ENCODE assay signal across 14 cellular contexts in the genomic region with DNA sequence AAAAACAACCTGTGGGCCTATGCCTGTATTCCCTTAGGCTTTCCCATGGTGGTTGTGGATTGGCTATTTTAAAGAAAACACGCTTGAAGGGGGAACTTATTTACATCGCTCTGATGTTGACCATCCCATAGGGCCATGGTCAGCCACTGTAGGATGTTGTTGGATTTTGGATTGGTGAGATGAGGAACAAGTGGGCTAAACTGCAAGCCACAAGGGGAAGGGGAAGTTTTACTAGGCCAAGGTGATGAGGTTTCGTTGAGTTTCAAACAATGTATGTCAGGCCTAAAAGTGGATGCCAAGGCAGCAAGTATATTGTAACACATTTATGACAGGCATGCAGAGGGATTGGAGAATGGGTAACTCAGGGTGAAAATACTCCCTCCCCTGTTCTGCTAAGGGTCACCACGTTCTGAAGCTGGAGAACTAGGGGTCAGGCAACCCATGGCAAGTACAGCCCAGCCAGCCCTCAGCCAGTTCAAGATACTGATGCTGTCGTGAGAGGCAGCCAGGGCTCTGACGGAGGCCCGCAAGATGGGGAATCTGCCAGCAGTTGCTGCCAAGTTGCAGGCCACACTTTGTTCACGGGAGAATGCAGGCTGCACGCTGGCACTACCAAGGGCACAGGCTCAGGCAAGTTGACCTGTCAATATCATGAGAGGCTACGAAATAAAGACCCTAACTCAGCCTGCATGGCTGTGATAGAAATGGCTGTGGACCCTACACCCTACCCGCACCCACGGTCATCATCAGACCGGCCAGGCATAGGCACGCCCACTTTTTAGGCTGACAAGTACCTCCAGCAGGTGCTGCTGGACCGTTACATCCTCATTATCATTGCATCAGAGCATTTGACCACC. TPM values are rescaled to one million over a fixed set of nuclear protein-coding genes. Genes with fewer than 3 reads are reported as not detected.
DNase-seq lines count a peak whose midpoint lies in the region; ATAC-seq and TF ChIP-seq lines count a peak whose summit lies in the region.
"Had no signal": no experiment of that assay in that cellular context is flagged by ENCODE, and none has a peak within 500 bp of the region (broad histone marks: within the 10 kb centered on the region; RNA-seq: fewer than 3 reads in every experiment).

No MANE protein-coding gene starts in this region.

- peak; percentile 13 to 21 for ATAC-seq in naive B cell (ENCODE audit: low read depth in 2 of 2)
- no peak for ATAC-seq in HG03159 (IDR thresholded peaks at IDR 0.05; ENCODE audit: unreplicated experiment)
- no peak for ATAC-seq in GM18868 (IDR thresholded peaks at IDR 0.05; ENCODE audit: unreplicated experiment)
- ATAC-seq: natural killer cell treated with Interleukin-12 subunit alpha and Interleukin-12 subunit beta and Interleukin-15 and Interleukin-18, amount 100 ng/mL, for 72 hours had no signal

- H3K36me3 ChIP-seq in adrenal gland (replicated peaks in 1 of 2), result peaks cover 0 to 28% of the 10 kb centered on the region in 2 donors

- intact Hi-C loops in adrenal gland (cut with DNase I), result no loop called here

- peak overlapping the region in 3 of 6 donors; percentile 2 to 43 (median 21) for H3K27ac Mint-ChIP-seq in naive B cell
- H3K27ac Mint-ChIP-seq: activated T-helper 1 cell treated with anti-CD3 and anti-CD28 coated beads, Interleukin-12 subunit alpha, Interleukin-12 subunit beta, Interleukin-2, Interleukin-4 antibody, amounts not matched to agents 30 ng/mL and 10 ng/mL and 1 ng/mL, durations not matched to agents 14 hours and 24 hours and 36 hours; natural killer cell treated with Interleukin-12 subunit alpha and Interleukin-12 subunit beta and Interleukin-15 and Interleukin-18, amount 100 ng/mL, for 72 hours had no signal

- no peaks in the 10 kb centered on the region for H3K9me3 ChIP-seq in adrenal gland (replicated peaks in 1 of 3)
- H3K9me3 ChIP-seq: HAP-1, SJCRH30, spleen had no signal

- no peak for TF ChIP-seq POLR2A in adrenal gland (IDR thresholded peaks at IDR 0.05)

- H3K27me3 ChIP-seq in HL-60 (ENCODE audit: insufficient read depth, poor library complexity, severe bottlenecking), result no peaks in the 10 kb centered on the region
- no peaks in the 10 kb centered on the region for H3K27me3 ChIP-seq in adrenal gland
- H3K27me3 ChIP-seq: SJCRH30, spleen had no signal

- peaks cover 18 to 53% (median 29%) of the 10 kb centered on the region in 3 donors for H3K4me1 Mint-ChIP-seq in naive B cell

- H3K27ac ChIP-seq in HL-60 (replicated peaks) (peak overlapping the region; percentile 61), adrenal gland (peak overlapping the region in 2 of 5 donors; percentile 5 to 47)
- H3K27ac ChIP-seq: KMS-11, SJCRH30 had no signal

- peaks cover 0 to 13% of the 10 kb centered on the region in 2 donors for H3K4me1 ChIP-seq in adrenal gland (replicated peaks in 1 of 2)
- H3K4me1 ChIP-seq: HAP-1 had no signal

- peaks cover 12 to 27% of the 10 kb centered on the region in 2 donors for H3K36me3 Mint-ChIP-seq in naive B cell
- H3K36me3 Mint-ChIP-seq: natural killer cell treated with Interleukin-12 subunit alpha and Interleukin-12 subunit beta and Interleukin-15 and Interleukin-18, amount 100 ng/mL, for 72 hours had no signal

- 36 to 65% (median 57%) methylated on average over 7 to 15 of the region's 15 CpGs for WGBS in adrenal gland, 4 donors

- no peaks in the 10 kb centered on the region for H3K27me3 Mint-ChIP-seq in naive B cell
- H3K27me3 Mint-ChIP-seq: natural killer cell treated with Interleukin-12 subunit alpha and Interleukin-12 subunit beta and Interleukin-15 and Interleukin-18, amount 100 ng/mL, for 72 hours had no signal

- no peak for TF ChIP-seq CTCF in HL-60 (IDR thresholded peaks at IDR 0.05; ENCODE audit: insufficient read depth, low read length)
- no peak for TF ChIP-seq CTCF in adrenal gland (IDR thresholded peaks at IDR 0.05)

- peak overlapping the region in 5 of 8 donors; percentile 4 to 59 (median 22) for H3K4me3 Mint-ChIP-seq in naive B cell
- H3K4me3 Mint-ChIP-seq: activated T-helper 1 cell treated with anti-CD3 and anti-CD28 coated beads, Interleukin-12 subunit alpha, Interleukin-12 subunit beta, Interleukin-2, Interleukin-4 antibody, amounts not matched to agents 30 ng/mL and 10 ng/mL and 1 ng/mL, durations not matched to agents 14 hours and 24 hours and 36 hours; natural killer cell treated with Interleukin-12 subunit alpha and Interleukin-12 subunit beta and Interleukin-15 and Interleukin-18, amount 100 ng/mL, for 72 hours had no signal

- DNase-seq in HL-60 (ENCODE audit: low read depth in 1 of 2, low spot score in 1 of 2) (peak; percentile 52 to 66), adrenal gland (peak; percentile 42 to 78 (median 70)), naive B cell (no peak), NCI-H2196 (lab: John Stamatoyannopoulos, UW; ENCODE audit: unreplicated experiment) (no peak)
- DNase-seq: erythroblast, SJCRH30, spleen had no signal

- no peaks in the 10 kb centered on the region for H3K9me3 Mint-ChIP-seq in naive B cell
- H3K9me3 Mint-ChIP-seq: activated T-helper 1 cell treated with anti-CD3 and anti-CD28 coated beads, Interleukin-12 subunit alpha, Interleukin-12 subunit beta, Interleukin-2, Interleukin-4 antibody, amounts not matched to agents 30 ng/mL and 10 ng/mL and 1 ng/mL, durations not matched to agents 14 hours and 24 hours and 36 hours; natural killer cell treated with Interleukin-12 subunit alpha and Interleukin-12 subunit beta and Interleukin-15 and Interleukin-18, amount 100 ng/mL, for 72 hours had no signal

- H3K4me3 ChIP-seq in HL-60 (replicated peaks; ENCODE audit: insufficient read depth, low read length) (no peak overlapping the region), adrenal gland (no peak overlapping the region)
- H3K4me3 ChIP-seq: HAP-1, SJCRH30, spleen had no signal

RNA-seq across cellular contexts. Expression of a gene that starts 11.1 kb away (rescaled TPM):
- total RNA-seq in adrenal gland, result not detected
- polyA plus RNA-seq in adrenal gland, result not detected
- not detected for polyA plus RNA-seq in naive B cell (ENCODE audit: low read depth in 6 of 6)
- total RNA-seq: activated T-helper 1 cell treated with anti-CD3 and anti-CD28 coated beads, Interleukin-12 subunit alpha, Interleukin-12 subunit beta, Interleukin-2, Interleukin-4 antibody, amounts not matched to agents 30 ng/mL and 10 ng/mL and 1 ng/mL, durations not matched to agents 14 hours and 24 hours and 36 hours; natural killer cell treated with Interleukin-12 subunit alpha and Interleukin-12 subunit beta and Interleukin-15 and Interleukin-18, amount 100 ng/mL, for 72 hours; SJCRH30; spleen; urinary bladder had no signal
- polyA plus RNA-seq: spleen, urinary bladder had no signal

RNA-seq across cellular contexts. Expression of a gene that starts 27.8 kb away (rescaled TPM):
- total RNA-seq in adrenal gland, result 10 to 100 TPM; 19.4 to 58.5 (median 37.8) TPM
- polyA plus RNA-seq in adrenal gland (10 to 100 TPM; 39.9 to 63.2 (median 51.6) TPM), naive B cell (ENCODE audit: low read depth in 6 of 6) (10 to 100 TPM in 2 of 6 donors, 1 to 10 TPM in 4; 2.7 to 13.0 (median 8.2) TPM)

RNA-seq across cellular contexts. Expression of a gene that starts 53.8 kb away (rescaled TPM):
- 1 to 10 TPM in 3 of 8 donors, under 1 TPM in 5; 0.42 to 2.9 (median 0.56) TPM for total RNA-seq in adrenal gland
- polyA plus RNA-seq in adrenal gland, result 10 to 100 TPM in 1 of 3 donors, 1 to 10 TPM in 1, under 1 TPM in 1; 0.48 to 13.0 (median 3.2) TPM
- polyA plus RNA-seq in naive B cell (ENCODE audit: low read depth in 6 of 6), result 10 to 100 TPM in 4 of 6 donors, 1 to 10 TPM in 2; 9.7 to 17.2 (median 10.3) TPM

RNA-seq across cellular contexts. Expression of a gene that starts 57.0 kb away (rescaled TPM):
- 10 to 100 TPM in 6 of 8 donors, 1 to 10 TPM in 2; 6.6 to 25.9 (median 15.4) TPM for total RNA-seq in adrenal gland
- 10 to 100 TPM in 2 of 3 donors, 1 to 10 TPM in 1; 6.3 to 16.3 (median 14.5) TPM for polyA plus RNA-seq in adrenal gland
- polyA plus RNA-seq in naive B cell (ENCODE audit: low read depth in 6 of 6), result 1 to 10 TPM in 1 of 6 donors, under 1 TPM in 4, not detected in 1; 0.37 to 1.1 (median 0.84) TPM

Comparison
In these comparisons a context has a peak if more than half of its experiments do, and no peak if none do; other contexts are left out.
1. DNase-seq: peak in HL-60 (2 of 2) and adrenal gland (7 of 7); none in naive B cell (single experiment) and NCI-H2196 (single experiment).
2. ATAC-seq: peak in naive B cell (2 of 2); none in HG03159 (single experiment) and GM18868 (single experiment).